ENCODE assay signal across 1 cellular context in genomic region chr19:1790054-1790762, GRCh38.
TF ChIP-seq lines count a peak whose summit lies in the region.

No MANE protein-coding gene starts in this region.

TF ChIP-seq in A549, 52 proteins besides CTCF, POLR2A, EP300 and RAD21 (continued from another document):
- no peak for TF ChIP-seq BCL3 (IDR thresholded peaks at IDR 0.05)
- TF ChIP-seq HOXA7 (CRISPR knock-in tag; IDR thresholded peaks at IDR 0.05): no peak
- no peak for TF ChIP-seq ZNF302 (CRISPR knock-in tag; IDR thresholded peaks at IDR 0.05)
